ENCODE assay signal across 17 cellular contexts in genomic region chr10:125916977-125917376, GRCh38. TPM values are rescaled to one million over a fixed set of nuclear protein-coding genes. Genes with fewer than 3 reads are reported as not detected.
DNase-seq lines count a peak whose midpoint lies in the region; ATAC-seq, FAIRE-seq and TF ChIP-seq lines count a peak whose summit lies in the region.
"Had no signal": no experiment of that assay in that cellular context is flagged by ENCODE, and none has a peak within 500 bp of the region (broad histone marks: within the 10 kb centered on the region; RNA-seq: fewer than 3 reads in every experiment).

No MANE protein-coding gene starts in this region.

- no peak overlapping the region for H3K27ac ChIP-seq in HepG2 (ENCODE audit: extremely low read length, insufficient read depth, low read length)
- no peak overlapping the region for H3K27ac ChIP-seq in right lobe of liver
- no peak overlapping the region for H3K27ac ChIP-seq in trophoblast cell (ENCODE audit: low read depth, low read length)
- no peak overlapping the region for H3K27ac ChIP-seq in pancreas
- H3K27ac ChIP-seq: BLaER1 treated with 17β-estradiol and CSF1 and Interleukin-3, amounts not matched to agents 10 nM and 100 nM had no signal

- DNase-seq in HepG2 (ENCODE audit: low spot score), result no peak
- no peak for DNase-seq in right lobe of liver
- peak; percentile 15 for DNase-seq in epithelial cell of esophagus (ENCODE audit: low read depth)
- peak in 1 of 2 donors; percentile 66 for DNase-seq in trophoblast cell
- no peak for DNase-seq in pancreas
- DNase-seq: 8988T; ACHN; CD4-positive, CD25-positive, alpha-beta regulatory T cell; DMS79; KG1 had no signal

- ATAC-seq in HepG2, result no peak
- no peak for ATAC-seq in right lobe of liver
- ATAC-seq in GM19324 (IDR thresholded peaks at IDR 0.05; ENCODE audit: low FRiP score, unreplicated experiment), result no peak
- ATAC-seq in pancreas, result no peak
- ATAC-seq in GM21737 (IDR thresholded peaks at IDR 0.05; ENCODE audit: unreplicated experiment), result no peak

- 24% methylated on average over 3 of the region's 3 CpGs for WGBS in HepG2 (ENCODE audit: low lambda C conversion rate)
- WGBS in right lobe of liver (ENCODE audit: insufficient coverage, low coverage, low lambda C conversion rate, missing lambda C conversion rate), result 41% methylated on average over 3 of the region's 3 CpGs
- no CpG with 5 or more reads among the region's 3 CpGs for WGBS in trophoblast cell (ENCODE audit: extremely low coverage, insufficient coverage, insufficient read length)
- whole genome bisulfite sequencing in pancreas, 2 donors, result 73% methylated on average over 3 of the region's 3 CpGs

- no peak overlapping the region for H2BK120ac ChIP-seq in trophoblast cell (ENCODE audit: insufficient read depth, low read length, poor library complexity)

- TF ChIP-seq CTCF in HepG2 (CRISPR knock-in tag; IDR thresholded peaks at IDR 0.05) (no peak), right lobe of liver (IDR thresholded peaks at IDR 0.05) (no peak), epithelial cell of esophagus (IDR thresholded peaks at IDR 0.05; ENCODE audit: insufficient read depth, low read depth, low read length, missing control alignments) (no peak), pancreas (IDR thresholded peaks at IDR 0.05) (no peak)

- TF ChIP-seq POLR2A in HepG2 (IDR thresholded peaks at IDR 0.05; ENCODE audit: insufficient read depth in 1 of 2, low read depth in 2 of 2, low read length in 2 of 2) (no peak), right lobe of liver (IDR thresholded peaks at IDR 0.05) (no peak)

- intact Hi-C loops in HepG2 (cut with micrococcal nuclease; ENCODE audit: unreplicated experiment) (no loop called here), right lobe of liver (cut with DNase I) (no loop called here), pancreas (cut with DNase I) (no loop called here)

- no peak overlapping the region for H2BK5ac ChIP-seq in trophoblast cell (ENCODE audit: low read depth, low read length, poor library complexity)

- H3K14ac ChIP-seq in trophoblast cell (ENCODE audit: low read length), result no peak overlapping the region

- in situ Hi-C loops in HepG2 (cut with HindIII; ENCODE audit: extremely low pct_ligation_motif_present, low pct_unique_long_range_greater_than_20kb), result no loop called here

- H3K4me1 ChIP-seq in HepG2 (ENCODE audit: insufficient read depth, low read length) (peaks cover 4% of the 10 kb centered on the region; the same call in 1 of the 2 replicates), right lobe of liver (no peaks in the 10 kb centered on the region), trophoblast cell (ENCODE audit: control insufficient read depth in 1 of 2, insufficient read depth in 2 of 2, low read length in 2 of 2) (peaks cover 6 to 8% of the 10 kb centered on the region in 2 experiments), pancreas (peaks cover 7 to 32% (median 8%) of the 10 kb centered on the region in 3 donors)
- H3K4me1 ChIP-seq: BLaER1 treated with 17β-estradiol and CSF1 and Interleukin-3, amounts not matched to agents 10 nM and 100 nM; HAP-1 had no signal

- H4K91ac ChIP-seq in trophoblast cell (ENCODE audit: low read depth, low read length), result peak overlapping the region; percentile 63

- no peaks in the 10 kb centered on the region for H3K36me3 ChIP-seq in HepG2 (replicated peaks in 1 of 2; ENCODE audit: control insufficient read depth in 1 of 2, insufficient read depth in 2 of 2, low read length in 2 of 2)
- no peaks in the 10 kb centered on the region for H3K36me3 ChIP-seq in right lobe of liver
- H3K36me3 ChIP-seq in trophoblast cell (ENCODE audit: control insufficient read depth in 1 of 2, insufficient read depth in 2 of 2, low read length in 2 of 2), result no peaks in the 10 kb centered on the region
- no peaks in the 10 kb centered on the region for H3K36me3 ChIP-seq in pancreas
- H3K36me3 ChIP-seq: BLaER1 treated with 17β-estradiol and CSF1 and Interleukin-3, amounts not matched to agents 10 nM and 100 nM; HAP-1 had no signal

- no peak overlapping the region for H3K9ac ChIP-seq in HepG2 (ENCODE audit: insufficient read depth, low read depth, low read length)
- no peak overlapping the region for H3K9ac ChIP-seq in trophoblast cell (ENCODE audit: low read length)
- H3K9ac ChIP-seq: BLaER1 treated with 17β-estradiol and CSF1 and Interleukin-3, amounts not matched to agents 10 nM and 100 nM had no signal

- no peak overlapping the region for H3K23ac ChIP-seq in trophoblast cell (ENCODE audit: low read length)

- H2AK5ac ChIP-seq in trophoblast cell (ENCODE audit: low read length), result no peak overlapping the region

- H3K79me1 ChIP-seq in trophoblast cell (ENCODE audit: low read length), result no peaks in the 10 kb centered on the region

- TF ChIP-seq EP300 in HepG2 (IDR thresholded peaks at IDR 0.05; ENCODE audit: low read depth in 2 of 2, low read length in 2 of 2), result no peak
- no peak for TF ChIP-seq EP300 in HepG2 (CRISPR knock-in tag; IDR thresholded peaks at IDR 0.05; ENCODE audit: borderline replicate concordance)

- no peak overlapping the region for H3K18ac ChIP-seq in trophoblast cell (ENCODE audit: low read length)

- CTCF ChIA-PET in HepG2 (lab: Yijun Ruan, JAX; ENCODE audit: low intra/inter-chr PET ratio, low total read pairs), result no interaction called here

- H4K8ac ChIP-seq in trophoblast cell (ENCODE audit: low read depth, low read length), result no peak overlapping the region

- FAIRE-seq in HepG2 (lab: Jason Lieb, UNC) (no peak), pancreas (lab: Jason Lieb, UNC) (no peak)
- FAIRE-seq: G401.6, GM12891, H1 had no signal

- no TSS peak for BruUV-seq in HepG2 (replicated peaks; lab: Mats Ljungman, UMichigan)

- H3K4me2 ChIP-seq in HepG2 (ENCODE audit: low read depth, low read length) (no peak overlapping the region), trophoblast cell (ENCODE audit: low read length) (no peak overlapping the region)
- H3K4me2 ChIP-seq: BLaER1 treated with 17β-estradiol and CSF1 and Interleukin-3, amounts not matched to agents 10 nM and 100 nM had no signal

- no peak overlapping the region for H3K4me3 ChIP-seq in HepG2 (replicated peaks in 1 of 3; ENCODE audit: insufficient read depth in 1 of 3, low read depth in 2 of 3, low read length in 3 of 3)
- H3K4me3 ChIP-seq in right lobe of liver, result no peak overlapping the region
- H3K4me3 ChIP-seq in epithelial cell of esophagus (ENCODE audit: low read length), result no peak overlapping the region
- no peak overlapping the region for H3K4me3 ChIP-seq in trophoblast cell (ENCODE audit: low read depth, low read length)
- no peak overlapping the region for H3K4me3 ChIP-seq in pancreas
- H3K4me3 ChIP-seq: BLaER1 treated with 17β-estradiol and CSF1 and Interleukin-3, amounts not matched to agents 10 nM and 100 nM; HAP-1 had no signal

- peaks cover 10% of the 10 kb centered on the region for H3K9me3 ChIP-seq in HepG2 (ENCODE audit: low read length)
- H3K9me3 ChIP-seq in right lobe of liver, result no peaks in the 10 kb centered on the region
- H3K9me3 ChIP-seq in trophoblast cell (ENCODE audit: insufficient read depth, low read depth, low read length), result no peaks in the 10 kb centered on the region
- H3K9me3 ChIP-seq in pancreas, result no peaks in the 10 kb centered on the region
- H3K9me3 ChIP-seq: BLaER1 treated with 17β-estradiol and CSF1 and Interleukin-3, amounts not matched to agents 10 nM and 100 nM; HAP-1 had no signal

- no peaks in the 10 kb centered on the region for H3K79me2 ChIP-seq in HepG2 (ENCODE audit: insufficient read depth, low read length)
- H3K79me2 ChIP-seq in trophoblast cell (ENCODE audit: control insufficient read depth, insufficient read depth, low read length, poor library complexity), result no peaks in the 10 kb centered on the region

- H3K4ac ChIP-seq in trophoblast cell (ENCODE audit: low read depth, low read length), result no peak overlapping the region

- H2BK12ac ChIP-seq in trophoblast cell (ENCODE audit: low read length), result no peak overlapping the region

- H3K27me3 ChIP-seq in HepG2 (ENCODE audit: control insufficient read depth in 1 of 2, insufficient read depth in 2 of 2, low read length in 2 of 2), result peaks cover 2 to 13% of the 10 kb centered on the region in 2 experiments; a peak in 3 of 5 replicates
- H3K27me3 ChIP-seq in right lobe of liver, result no peaks in the 10 kb centered on the region
- H3K27me3 ChIP-seq in trophoblast cell (ENCODE audit: insufficient read depth, low read length), result no peaks in the 10 kb centered on the region
- no peaks in the 10 kb centered on the region for H3K27me3 ChIP-seq in pancreas
- H3K27me3 ChIP-seq: BLaER1 treated with 17β-estradiol and CSF1 and Interleukin-3, amounts not matched to agents 10 nM and 100 nM had no signal

- H4K12ac ChIP-seq in trophoblast cell (ENCODE audit: low read depth, low read length), result no peak overlapping the region

- H4K20me1 ChIP-seq in HepG2 (ENCODE audit: insufficient read depth, low read length), result no peaks in the 10 kb centered on the region
- H4K20me1 ChIP-seq: BLaER1 treated with 17β-estradiol and CSF1 and Interleukin-3, amounts not matched to agents 10 nM and 100 nM had no signal

- H2AFZ ChIP-seq in HepG2 (ENCODE audit: low read length) (no peak overlapping the region), trophoblast cell (ENCODE audit: insufficient read depth, low read length, poor library complexity) (no peak overlapping the region)

- TF ChIP-seq RAD21 in HepG2 (CRISPR knock-in tag; IDR thresholded peaks at IDR 0.05), result no peak

- POLR2A ChIA-PET in HepG2 (lab: Yijun Ruan, JAX), result no interaction called here

RNA-seq across cellular contexts. Expression of gene FANK1, which starts 20.6 kb away (rescaled TPM):
- total RNA-seq in HepG2 (2016; rRNA removed; fragmentation: Illumina TruSeq; extraction: Trizol), result not detected in 2 replicates
- not detected in 2 replicates for total RNA-seq in HepG2 (2016; cell fraction: cytosol; rRNA removed; fragmentation: Illumina TruSeq; extraction: Trizol; ENCODE audit: low read depth)
- not detected in 2 replicates for total RNA-seq in HepG2 (2016; cell fraction: insoluble cytoplasmic fraction; rRNA removed; fragmentation: Illumina TruSeq; extraction: Trizol)
- 0.28 TPM in 1 of 2 replicates, not detected in the other for total RNA-seq in HepG2 (2016; cell fraction: membrane; rRNA removed; fragmentation: Illumina TruSeq; extraction: Trizol)
- not detected in 2 replicates for total RNA-seq in HepG2 (2016; cell fraction: nucleus; rRNA removed; fragmentation: Illumina TruSeq; extraction: Trizol)
- 0.08 and 0.22 TPM in 2 replicates for polyA plus RNA-seq in HepG2 (2011; rRNA removed)
- polyA plus RNA-seq in HepG2 (2011; cell fraction: cytosol; rRNA removed), result 0.06 and 0.07 TPM in 2 replicates
- polyA plus RNA-seq in HepG2 (2011; cell fraction: nucleus; rRNA removed), result 0.45 and 0.50 TPM in 2 replicates
- polyA plus RNA-seq in HepG2 (2012), result 0.28 TPM in 1 of 2 replicates, not detected in the other
- polyA plus RNA-seq in HepG2 (2016; cell fraction: cytosol; fragmentation: Illumina TruSeq; extraction: Trizol; ENCODE audit: low read depth), result not detected in 2 replicates
- polyA plus RNA-seq in HepG2 (2016; cell fraction: insoluble cytoplasmic fraction; fragmentation: Illumina TruSeq; extraction: Trizol; ENCODE audit: low read depth), result not detected in 2 replicates
- polyA plus RNA-seq in HepG2 (2016; cell fraction: membrane; fragmentation: Illumina TruSeq; extraction: Trizol; ENCODE audit: low read depth), result 0.19 TPM in 1 of 2 replicates, not detected in the other
- not detected in 2 replicates for polyA plus RNA-seq in HepG2 (2016; cell fraction: nucleus; fragmentation: Illumina TruSeq; extraction: Trizol; ENCODE audit: insufficient read depth, low read depth)
- polyA minus RNA-seq in HepG2 (2011; rRNA and poly(A)+ RNA removed; ENCODE audit: low replicate concordance), result 0.49 TPM in 1 of 2 replicates, not detected in the other
- polyA minus RNA-seq in HepG2 (2011; cell fraction: cytosol; rRNA and poly(A)+ RNA removed), result not detected in 2 replicates
- 0.25 and 0.64 TPM in 2 replicates for polyA minus RNA-seq in HepG2 (2011; cell fraction: nucleus; rRNA and poly(A)+ RNA removed)
- total RNA-seq in right lobe of liver, result under 1 TPM in 1 of 6 experiments, not detected in 5; 0.18 TPM
- polyA plus RNA-seq in trophoblast cell (2013), result 12.6 and 13.7 TPM in 2 replicates
- total RNA-seq in pancreas, result 1 to 10 TPM; 1.6 to 4.3 (median 2.3) TPM
- polyA plus RNA-seq in pancreas, result 10 to 100 TPM in 1 of 2 donors, 1 to 10 TPM in 1; 5.7 to 13.2 TPM
- total RNA-seq: H1 had no signal

RNA-seq across cellular contexts. Expression of gene DHX32, which starts 35.9 kb away (rescaled TPM):
- total RNA-seq in HepG2 (2016; rRNA removed; fragmentation: Illumina TruSeq; extraction: Trizol) (16.5 and 22.7 TPM in 2 replicates), right lobe of liver (10 to 100 TPM; 10.0 to 17.6 (median 14.1) TPM), pancreas (10 to 100 TPM; 17.2 to 33.1 (median 24.9) TPM)
- 2.7 and 2.8 TPM in 2 replicates for total RNA-seq in HepG2 (2016; cell fraction: cytosol; rRNA removed; fragmentation: Illumina TruSeq; extraction: Trizol; ENCODE audit: low read depth)
- 14.9 and 22.8 TPM in 2 replicates for total RNA-seq in HepG2 (2016; cell fraction: insoluble cytoplasmic fraction; rRNA removed; fragmentation: Illumina TruSeq; extraction: Trizol)
- total RNA-seq in HepG2 (2016; cell fraction: membrane; rRNA removed; fragmentation: Illumina TruSeq; extraction: Trizol), result 6.9 and 9.3 TPM in 2 replicates
- 10.7 and 11.6 TPM in 2 replicates for total RNA-seq in HepG2 (2016; cell fraction: nucleus; rRNA removed; fragmentation: Illumina TruSeq; extraction: Trizol)
- polyA plus RNA-seq in HepG2 (2011; rRNA removed) (14.6 and 15.5 TPM in 2 replicates), pancreas (10 to 100 TPM; 16.9 to 18.6 TPM)
- 8.2 and 13.8 TPM in 2 replicates for polyA plus RNA-seq in HepG2 (2011; cell fraction: cytosol; rRNA removed)
- polyA plus RNA-seq in HepG2 (2011; cell fraction: nucleus; rRNA removed), result 7.2 and 8.7 TPM in 2 replicates
- polyA plus RNA-seq in HepG2 (2012), result 12.1 and 13.0 TPM in 2 replicates
- polyA plus RNA-seq in HepG2 (2016; cell fraction: cytosol; fragmentation: Illumina TruSeq; extraction: Trizol; ENCODE audit: low read depth), result 0.78 and 0.82 TPM in 2 replicates
- polyA plus RNA-seq in HepG2 (2016; cell fraction: insoluble cytoplasmic fraction; fragmentation: Illumina TruSeq; extraction: Trizol; ENCODE audit: low read depth), result 15.3 and 18.4 TPM in 2 replicates
- polyA plus RNA-seq in HepG2 (2016; cell fraction: membrane; fragmentation: Illumina TruSeq; extraction: Trizol; ENCODE audit: low read depth), result 3.0 and 3.3 TPM in 2 replicates
- 10.3 and 10.6 TPM in 2 replicates for polyA plus RNA-seq in HepG2 (2016; cell fraction: nucleus; fragmentation: Illumina TruSeq; extraction: Trizol; ENCODE audit: insufficient read depth, low read depth)
- 11.1 and 34.9 TPM in 2 replicates for polyA minus RNA-seq in HepG2 (2011; rRNA and poly(A)+ RNA removed; ENCODE audit: low replicate concordance)
- polyA minus RNA-seq in HepG2 (2011; cell fraction: cytosol; rRNA and poly(A)+ RNA removed), result 14.5 and 18.1 TPM in 2 replicates
- 20.6 and 22.1 TPM in 2 replicates for polyA minus RNA-seq in HepG2 (2011; cell fraction: nucleus; rRNA and poly(A)+ RNA removed)
- 50.0 and 50.2 TPM in 2 replicates for polyA plus RNA-seq in trophoblast cell (2013)
